ENCODE assay signal across 33 cellular contexts in genomic region chr9:122030357-122030756, GRCh38.
"Had no signal": no experiment of that assay in that cellular context is flagged by ENCODE, and none has a peak within 500 bp of the region (broad histone marks: within the 10 kb centered on the region; RNA-seq: fewer than 3 reads in every experiment).

No MANE protein-coding gene starts in this region.

- H3K9me3 ChIP-seq: adrenal gland, body of pancreas had no signal

- ATAC-seq: activated CD8-positive, alpha-beta T cell treated with anti-CD3 and anti-CD28 coated beads for 36 hours; activated naive CD4-positive, alpha-beta T cell treated with anti-CD3 and anti-CD28 coated beads, Interleukin-2, amount 50 U/mL, for 72 hours; activated T-cell treated with anti-CD3 and anti-CD28 coated beads, Interleukin-2, amount 50 U/mL, for 4 hours; activated T-cell treated with anti-CD3 and anti-CD28 coated beads, Interleukin-2, amount 50 U/mL, for 72 hours; activated T-helper 17 cell treated with anti-CD3 and anti-CD28 coated beads, Interleukin-2, amount 50 U/mL, for 72 hours; body of pancreas had no signal

- H3K36me3 ChIP-seq: adrenal gland, brain microvascular endothelial cell, breast epithelium had no signal

- H3K4me1 ChIP-seq: breast epithelium had no signal

- H3K27me3 ChIP-seq: adrenal gland, body of pancreas, brain microvascular endothelial cell, breast epithelium had no signal

- DNase-seq: activated B cell treated with CpG ODN at 0.5 μM for 24 hours; activated CD4-positive, alpha-beta memory T cell treated with anti-CD3 and anti-CD28 coated beads for 36 hours; activated CD4-positive, alpha-beta T cell treated with anti-CD3 and anti-CD28 coated beads for 48 hours; activated CD4-positive, alpha-beta T cell treated with anti-CD3 and anti-CD28 coated beads, Interleukin-2, amount 50 U/mL, for 1 hour; activated CD4-positive, alpha-beta T cell treated with anti-CD3 and anti-CD28 coated beads, Interleukin-2, amount 50 U/mL, for 4 hours; activated CD4-positive, CD25-positive, alpha-beta regulatory T cell treated with anti-CD3 and anti-CD28 coated beads, Interleukin-2, amount 50 U/mL, for 72 hours; activated CD8-positive, alpha-beta memory T cell treated with anti-CD3 and anti-CD28 coated beads, Interleukin-2, amount 50 U/mL, for 4 hours; activated CD8-positive, alpha-beta T cell treated with anti-CD3 and anti-CD28 coated beads for 36 hours; activated effector memory CD4-positive, alpha-beta T cell treated with anti-CD3 and anti-CD28 coated beads, Interleukin-2, amount 50 U/mL, for 16 hours; activated gamma-delta T cell treated with Interleukin-2 at 50 U/mL for 16 hours; activated naive CD4-positive, alpha-beta T cell; activated naive CD4-positive, alpha-beta T cell treated with anti-CD3 and anti-CD28 coated beads for 36 hours; activated naive CD4-positive, alpha-beta T cell treated with anti-CD3 and anti-CD28 coated beads, Interleukin-2, amount 50 U/mL, for 16 hours; activated naive CD8-positive, alpha-beta T cell treated with anti-CD3 and anti-CD28 coated beads for 36 hours; activated T-cell treated with anti-CD3 and anti-CD28 coated beads for 4 hours; activated T-cell treated with anti-CD3 and anti-CD28 coated beads, Interleukin-2, amount 50 U/mL, for 1 hour; activated T-cell treated with anti-CD3 and anti-CD28 coated beads, Interleukin-2, amount 50 U/mL, for 4 hours; activated T-cell treated with anti-CD3 and anti-CD28 coated beads, Interleukin-2, amount 50 U/mL, for 72 hours; adrenal gland; amniotic stem cell; aorta; body of pancreas; brain microvascular endothelial cell; central memory CD4-positive, alpha-beta T cell; T-helper 1 cell; T-helper 2 cell; T-helper 9 cell had no signal

- FAIRE-seq: astrocyte, TTC549 had no signal

- H3K27ac ChIP-seq: adrenal gland, brain microvascular endothelial cell, breast epithelium, VCaP had no signal

- H3K4me3 ChIP-seq: adrenal gland, body of pancreas, breast epithelium had no signal
